Comparison of ENCODE assay signal across 1 cellular context in genomic region chr20:40960521-40960956, GRCh38.
TF ChIP-seq lines count a peak whose summit lies in the region.

No MANE protein-coding gene starts in this region.

TF ChIP-seq in HepG2, 621 proteins besides CTCF, POLR2A, EP300 and RAD21:
- TF ChIP-seq NFATC3 (CRISPR knock-in tag; IDR thresholded peaks at IDR 0.05), result no peak
- no peak for TF ChIP-seq ZNF607 (CRISPR knock-in tag; IDR thresholded peaks at IDR 0.05; ENCODE audit: borderline replicate concordance)
- no peak for TF ChIP-seq SMARCE1 (IDR thresholded peaks at IDR 0.05; ENCODE audit: borderline replicate concordance)
- TF ChIP-seq, protein P1, sequence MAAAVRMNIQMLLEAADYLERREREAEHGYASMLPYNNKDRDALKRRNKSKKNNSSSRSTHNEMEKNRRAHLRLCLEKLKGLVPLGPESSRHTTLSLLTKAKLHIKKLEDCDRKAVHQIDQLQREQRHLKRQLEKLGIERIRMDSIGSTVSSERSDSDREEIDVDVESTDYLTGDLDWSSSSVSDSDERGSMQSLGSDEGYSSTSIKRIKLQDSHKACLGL (CRISPR knock-in tag; IDR thresholded peaks at IDR 0.05), result no peak
